In the genomic region with DNA sequence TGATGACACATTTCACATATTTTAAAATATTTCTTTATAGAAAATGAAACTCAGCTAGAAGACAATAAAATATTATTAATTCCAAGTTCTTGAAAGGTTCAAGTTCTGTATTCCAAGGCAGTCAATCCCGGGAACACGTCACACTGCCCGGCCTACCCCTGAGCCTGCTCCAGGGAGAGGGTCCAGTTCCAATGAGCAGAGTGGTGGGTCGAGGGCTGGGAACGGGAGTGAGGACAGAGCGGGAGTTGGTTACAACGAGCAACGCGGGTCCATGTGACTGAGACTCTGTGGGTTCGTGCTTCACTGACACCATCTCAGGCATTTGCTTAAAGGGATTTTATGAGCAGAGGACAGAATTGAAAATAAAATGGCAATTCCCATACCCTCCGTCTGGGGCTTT, we compare ENCODE assay signal across 16 cellular contexts.
DNase-seq lines count a peak whose midpoint lies in the region; ATAC-seq and TF ChIP-seq lines count a peak whose summit lies in the region.
"Had no signal": no experiment of that assay in that cellular context is flagged by ENCODE, and none has a peak within 500 bp of the region (broad histone marks: within the 10 kb centered on the region; RNA-seq: fewer than 3 reads in every experiment).

No MANE protein-coding gene starts in this region.

- H3K36me3 ChIP-seq in neuronal stem cell (replicated peaks in 1 of 2; ENCODE audit: control insufficient read depth in 2 of 2, insufficient read depth in 2 of 2, low read length in 2 of 2), result no peaks in the 10 kb centered on the region

- POLR2A ChIA-PET in WTC11 (lab: Charles Lee), result no interaction called here

- H3K4me3 ChIP-seq in neuronal stem cell (ENCODE audit: low read length in 2 of 2), result no peak overlapping the region
- H3K4me3 ChIP-seq: A549, GM23248 had no signal

- H3K27me3 Mint-ChIP-seq in glutamatergic neuron (ENCODE audit: unreplicated experiment) (peaks cover 2% of the 10 kb centered on the region), WTC11 (ENCODE audit: low read depth) (no peaks in the 10 kb centered on the region; the same call in 1 of the 2 replicates)
- H3K27me3 Mint-ChIP-seq in activated naive CD4-positive, alpha-beta T cell treated with anti-CD3 and anti-CD28 coated beads, Interleukin-2, amount 10 ng/mL, durations not matched to agents 7 days and 5 days, result no peaks in the 10 kb centered on the region
- H3K27me3 Mint-ChIP-seq: CD4-positive, alpha-beta T cell had no signal

- no peak for ATAC-seq in WTC11
- ATAC-seq: A549, HCT116 had no signal

- H3K9me3 Mint-ChIP-seq in glutamatergic neuron (ENCODE audit: unreplicated experiment) (peaks cover 7% of the 10 kb centered on the region), WTC11 (peaks cover 65% of the 10 kb centered on the region)
- H3K9me3 Mint-ChIP-seq in activated naive CD4-positive, alpha-beta T cell treated with anti-CD3 and anti-CD28 coated beads, Interleukin-2, amount 10 ng/mL, durations not matched to agents 7 days and 5 days, result peaks cover 2% of the 10 kb centered on the region
- H3K9me3 Mint-ChIP-seq: CD4-positive, alpha-beta T cell had no signal

- CTCF ChIA-PET in activated naive CD4-positive, alpha-beta T cell treated with anti-CD3 and anti-CD28 coated beads, Interleukin-2, amount 10 ng/mL, durations not matched to agents 7 days and 5 days (lab: Charles Lee), result no interaction called here
- CTCF ChIA-PET in WTC11 (lab: Charles Lee), result no interaction called here

- peak overlapping the region; percentile 78 for H3K27ac Mint-ChIP-seq in glutamatergic neuron (ENCODE audit: unreplicated experiment)
- H3K27ac Mint-ChIP-seq in activated naive CD4-positive, alpha-beta T cell treated with anti-CD3 and anti-CD28 coated beads, Interleukin-2, amount 10 ng/mL, durations not matched to agents 7 days and 5 days, result no peak overlapping the region
- H3K27ac Mint-ChIP-seq in WTC11, result no peak overlapping the region
- H3K27ac Mint-ChIP-seq: CD4-positive, alpha-beta T cell; HFFc6 had no signal

- no peaks in the 10 kb centered on the region for H3K4me1 ChIP-seq in neuronal stem cell (ENCODE audit: control insufficient read depth in 2 of 2, insufficient read depth in 1 of 2, low read depth in 1 of 2, low read length in 2 of 2)
- H3K4me1 ChIP-seq: A549, Caco-2 had no signal

- no peaks in the 10 kb centered on the region for H3K79me1 ChIP-seq in neuronal stem cell (ENCODE audit: low read depth, low read length)

- H3K4ac ChIP-seq in neuronal stem cell (ENCODE audit: low read length), result no peak overlapping the region

- no peak overlapping the region for H4K8ac ChIP-seq in neuronal stem cell (ENCODE audit: low read depth, low read length)

- TF ChIP-seq CTCF in glutamatergic neuron (IDR thresholded peaks at IDR 0.05; ENCODE audit: partially characterized antibody, unreplicated experiment), result no peak
- no peak for TF ChIP-seq CTCF in WTC11 (IDR thresholded peaks at IDR 0.05)

- H3K4me3 Mint-ChIP-seq in glutamatergic neuron (ENCODE audit: unreplicated experiment), result no peak overlapping the region
- H3K4me3 Mint-ChIP-seq in activated naive CD4-positive, alpha-beta T cell treated with anti-CD3 and anti-CD28 coated beads, Interleukin-2, amount 10 ng/mL, durations not matched to agents 7 days and 5 days, result no peak overlapping the region
- no peak overlapping the region for H3K4me3 Mint-ChIP-seq in WTC11
- H3K4me3 Mint-ChIP-seq: CD4-positive, alpha-beta T cell; HFFc6 had no signal

- WGBS in neuronal stem cell (ENCODE audit: extremely low coverage in 2 of 2, insufficient read length in 2 of 2, insufficient replicate concordance in 1 of 2), 2 donors, result no CpG with 5 or more reads among the region's 11 CpGs

- H2AFZ ChIP-seq in neuronal stem cell (ENCODE audit: low read length), result no peak overlapping the region
- H2AFZ ChIP-seq: GM23248 had no signal

- H3K36me3 Mint-ChIP-seq in glutamatergic neuron (ENCODE audit: unreplicated experiment) (no peaks in the 10 kb centered on the region), WTC11 (peaks cover 66% of the 10 kb centered on the region)
- no peaks in the 10 kb centered on the region for H3K36me3 Mint-ChIP-seq in activated naive CD4-positive, alpha-beta T cell treated with anti-CD3 and anti-CD28 coated beads, Interleukin-2, amount 10 ng/mL, durations not matched to agents 7 days and 5 days

- no peaks in the 10 kb centered on the region for H3K9me3 ChIP-seq in neuronal stem cell (replicated peaks in 1 of 2; ENCODE audit: control insufficient read depth in 2 of 2, insufficient read depth in 1 of 2, low read depth in 1 of 2, low read length in 2 of 2)
- H3K9me3 ChIP-seq: A549, Caco-2 had no signal

- no peak overlapping the region for H2BK5ac ChIP-seq in neuronal stem cell (ENCODE audit: low read length)

- H2BK15ac ChIP-seq in neuronal stem cell (ENCODE audit: low read length), result no peak overlapping the region

- no peak overlapping the region for H2AK5ac ChIP-seq in neuronal stem cell (ENCODE audit: low read depth, low read length)

- H3K9ac ChIP-seq in neuronal stem cell (ENCODE audit: low read depth, low read length, poor library complexity), result no peak overlapping the region
- H3K9ac ChIP-seq: GM23248 had no signal

- H3K27me3 ChIP-seq in neuronal stem cell (ENCODE audit: control insufficient read depth in 3 of 3, insufficient read depth in 3 of 3, low read depth in 1 of 3, low read length in 3 of 3), result no peaks in the 10 kb centered on the region

- H3K14ac ChIP-seq in neuronal stem cell (ENCODE audit: low read length), result no peak overlapping the region

- peak overlapping the region; percentile 27 for H3K18ac ChIP-seq in neuronal stem cell (ENCODE audit: low read length)

- DNase-seq in NCI-H2171 treated with DMSO at 0.1 percent for 48 hours (lab: John Stamatoyannopoulos, UW) (peak; percentile 30), NCI-H2171 (lab: John Stamatoyannopoulos, UW) (no peak), glutamatergic neuron (no peak), neuronal stem cell (ENCODE audit: low spot score) (no peak), WTC11 (ENCODE audit: low spot score) (no peak), SIG-M5 (lab: John Stamatoyannopoulos, UW) (no peak)
- no peak for DNase-seq in activated naive CD4-positive, alpha-beta T cell treated with anti-CD3 and anti-CD28 coated beads, Interleukin-2, amount 10 ng/mL, durations not matched to agents 7 days and 5 days
- DNase-seq: AML-193; Caco-2; CD4-positive, alpha-beta T cell; GM23248; HFFc6 had no signal

- H3K23ac ChIP-seq in neuronal stem cell (ENCODE audit: low read depth, low read length, poor library complexity), result no peak overlapping the region

- H3K4me1 Mint-ChIP-seq in glutamatergic neuron (ENCODE audit: low read depth, unreplicated experiment), result peaks cover 23% of the 10 kb centered on the region
- H3K4me1 Mint-ChIP-seq in activated naive CD4-positive, alpha-beta T cell treated with anti-CD3 and anti-CD28 coated beads, Interleukin-2, amount 10 ng/mL, durations not matched to agents 7 days and 5 days, result no peaks in the 10 kb centered on the region
- no peaks in the 10 kb centered on the region for H3K4me1 Mint-ChIP-seq in WTC11

- H2BK12ac ChIP-seq in neuronal stem cell (ENCODE audit: low read length), result no peak overlapping the region

- H4K91ac ChIP-seq in neuronal stem cell (ENCODE audit: low read depth, low read length, poor library complexity), result no peak overlapping the region

- H3K4me2 ChIP-seq in neuronal stem cell (ENCODE audit: insufficient read depth, low read length, poor library complexity, severe bottlenecking), result no peak overlapping the region
- H3K4me2 ChIP-seq: A549 had no signal

- no peak overlapping the region for H3K27ac ChIP-seq in neuronal stem cell (replicated peaks; ENCODE audit: low read length)
- H3K27ac ChIP-seq: 22Rv1, A549, C4-2B, GM23248 had no signal

- H2BK120ac ChIP-seq in neuronal stem cell (ENCODE audit: low read depth, low read length), result no peak overlapping the region

TF ChIP-seq in WTC11, 78 proteins besides CTCF, POLR2A, EP300 and RAD21 (continues in another document):
- no peak for TF ChIP-seq ZBTB43 (CRISPR knock-in tag; IDR thresholded peaks at IDR 0.05)
- TF ChIP-seq, protein P1, sequence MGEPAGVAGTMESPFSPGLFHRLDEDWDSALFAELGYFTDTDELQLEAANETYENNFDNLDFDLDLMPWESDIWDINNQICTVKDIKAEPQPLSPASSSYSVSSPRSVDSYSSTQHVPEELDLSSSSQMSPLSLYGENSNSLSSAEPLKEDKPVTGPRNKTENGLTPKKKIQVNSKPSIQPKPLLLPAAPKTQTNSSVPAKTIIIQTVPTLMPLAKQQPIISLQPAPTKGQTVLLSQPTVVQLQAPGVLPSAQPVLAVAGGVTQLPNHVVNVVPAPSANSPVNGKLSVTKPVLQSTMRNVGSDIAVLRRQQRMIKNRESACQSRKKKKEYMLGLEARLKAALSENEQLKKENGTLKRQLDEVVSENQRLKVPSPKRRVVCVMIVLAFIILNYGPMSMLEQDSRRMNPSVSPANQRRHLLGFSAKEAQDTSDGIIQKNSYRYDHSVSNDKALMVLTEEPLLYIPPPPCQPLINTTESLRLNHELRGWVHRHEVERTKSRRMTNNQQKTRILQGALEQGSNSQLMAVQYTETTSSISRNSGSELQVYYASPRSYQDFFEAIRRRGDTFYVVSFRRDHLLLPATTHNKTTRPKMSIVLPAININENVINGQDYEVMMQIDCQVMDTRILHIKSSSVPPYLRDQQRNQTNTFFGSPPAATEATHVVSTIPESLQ (CRISPR knock-in tag; IDR thresholded peaks at IDR 0.05), result no peak
- no peak for TF ChIP-seq MXD4 (CRISPR knock-in tag; IDR thresholded peaks at IDR 0.05; ENCODE audit: borderline replicate concordance)
- TF ChIP-seq FOXP1 (CRISPR knock-in tag; IDR thresholded peaks at IDR 0.05; ENCODE audit: borderline replicate concordance), result no peak
- TF ChIP-seq, protein P2, sequence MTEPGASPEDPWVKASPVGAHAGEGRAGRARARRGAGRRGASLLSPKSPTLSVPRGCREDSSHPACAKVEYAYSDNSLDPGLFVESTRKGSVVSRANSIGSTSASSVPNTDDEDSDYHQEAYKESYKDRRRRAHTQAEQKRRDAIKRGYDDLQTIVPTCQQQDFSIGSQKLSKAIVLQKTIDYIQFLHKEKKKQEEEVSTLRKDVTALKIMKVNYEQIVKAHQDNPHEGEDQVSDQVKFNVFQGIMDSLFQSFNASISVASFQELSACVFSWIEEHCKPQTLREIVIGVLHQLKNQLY (CRISPR knock-in tag; IDR thresholded peaks at IDR 0.05), result no peak
- no peak for TF ChIP-seq ZNF317 (CRISPR knock-in tag; IDR thresholded peaks at IDR 0.05; ENCODE audit: borderline replicate concordance, low read depth)
- no peak for TF ChIP-seq RELA (CRISPR knock-in tag; IDR thresholded peaks at IDR 0.05; ENCODE audit: borderline replicate concordance)
- TF ChIP-seq CREM (CRISPR knock-in tag; IDR thresholded peaks at IDR 0.05), result no peak
